9 cellular contexts compared by ENCODE assay signal in the genomic region with DNA sequence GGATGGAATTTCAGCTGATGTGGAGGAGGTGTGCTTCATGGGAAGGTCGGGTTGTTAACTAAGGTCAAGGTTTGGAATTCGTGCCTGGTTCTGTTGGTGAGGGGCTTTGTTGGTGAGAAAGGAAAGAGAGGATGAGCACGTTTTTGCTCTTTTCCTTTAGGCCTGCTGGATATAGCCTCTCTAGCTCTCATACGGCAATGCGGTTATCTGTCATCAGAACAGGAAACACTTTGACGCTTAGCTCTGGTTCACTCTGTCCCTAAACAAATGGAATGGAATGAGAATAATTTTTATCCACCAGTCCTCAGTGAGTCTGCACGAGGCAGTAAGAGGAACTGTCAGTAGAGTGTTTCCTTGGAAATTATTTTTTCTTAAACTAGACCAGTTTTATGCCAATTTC.
DNase-seq lines count a peak whose midpoint lies in the region; ATAC-seq and TF ChIP-seq lines count a peak whose summit lies in the region.
"Had no signal": no experiment of that assay in that cellular context is flagged by ENCODE, and none has a peak within 500 bp of the region (broad histone marks: within the 10 kb centered on the region; RNA-seq: fewer than 3 reads in every experiment).

No MANE protein-coding gene starts in this region.

- no peak overlapping the region for H4K8ac ChIP-seq in H9 (replicated peaks; ENCODE audit: insufficient read length, low read depth, low read length)

- H3K4ac ChIP-seq in H9 (ENCODE audit: low read depth, low read length), result no peak overlapping the region

- no peaks in the 10 kb centered on the region for H3K23me2 ChIP-seq in H9 (ENCODE audit: insufficient read length, low read depth, low read length, poor library complexity, severe bottlenecking)

- DNase-seq in Kasumi-1 (lab: John Stamatoyannopoulos, UW) (peak; percentile 97), dermis blood vessel endothelial cell (peak; percentile 78), lower lobe of right lung (no peak), transverse colon (no peak), H9 (no peak), GM13977 (ENCODE audit: low spot score) (no peak)
- DNase-seq in stimulated activated CD4-positive, alpha-beta T cell treated with anti-CD3 and anti-CD28 coated beads, Interleukin-12 subunit alpha, Interleukin-12 subunit beta, amount 100 ng/mL, for 4 hours, result no peak
- DNase-seq: NCI-H2081 treated with DMSO at 0.1 percent for 48 hours, T-helper 2 cell had no signal

- H3K4me2 ChIP-seq in H9 (ENCODE audit: insufficient read depth, insufficient read length, low read length), result no peak overlapping the region

- no peak overlapping the region for H4K91ac ChIP-seq in H9 (ENCODE audit: insufficient read length, low read depth, low read length)

- peak overlapping the region in 1 of 3 experiments; percentile 41; a peak in 2 of 7 replicates for H3K27ac Mint-ChIP-seq in H9

- in situ Hi-C loops in transverse colon (cut with MboI; ENCODE audit: low pct_ligation_motif_present in 1 of 4, low pct_unique_long_range_greater_than_20kb in 1 of 4, low sequenced_read_pairs in 3 of 4) (no loop called here), GM13977 (cut with MboI; ENCODE audit: low pct_unique_long_range_greater_than_20kb, low sequenced_read_pairs, unreplicated experiment) (no loop called here)

- WGBS in transverse colon (ENCODE audit: low coverage in 1 of 2), 2 donors, result 49 to 89% methylated on average over 3 to 7 of the region's 7 CpGs
- no CpG with 5 or more reads among the region's 7 CpGs for WGBS in H9 (ENCODE audit: extremely low coverage, insufficient read length, low lambda C conversion rate)

- no peak overlapping the region for H3K9ac ChIP-seq in H9 (ENCODE audit: extremely low read depth, insufficient read length, low read length)

- H3K36me3 Mint-ChIP-seq in H9 (ENCODE audit: insufficient read depth in 1 of 3, low read depth in 3 of 3), result peaks cover 0 to 1% (median 0%) of the 10 kb centered on the region in 3 experiments; a peak in 1 of 7 replicates

- peak; percentile 79 to 81 for ATAC-seq in lower lobe of right lung

- H3K4me1 ChIP-seq in lower lobe of right lung (peaks cover 21% of the 10 kb centered on the region), transverse colon (peaks cover 21 to 67% (median 29%) of the 10 kb centered on the region in 4 donors), H9 (ENCODE audit: insufficient read depth, low read length) (peaks cover 15% of the 10 kb centered on the region; the same call in 1 of the 2 replicates)

- no peaks in the 10 kb centered on the region for H3K36me3 ChIP-seq in lower lobe of right lung
- no peaks in the 10 kb centered on the region for H3K36me3 ChIP-seq in transverse colon

- no peak overlapping the region for H3K23ac ChIP-seq in H9 (ENCODE audit: insufficient read length, low read depth, low read length)

- no peak overlapping the region for H3T11ph ChIP-seq in H9 (ENCODE audit: low read length)

- H2BK20ac ChIP-seq in H9 (ENCODE audit: low read depth, low read length, poor library complexity, severe bottlenecking), result no peak overlapping the region

- no peak overlapping the region for H2BK12ac ChIP-seq in H9 (ENCODE audit: insufficient read length, low read depth, low read length)

- H3K9me3 ChIP-seq in lower lobe of right lung (no peaks in the 10 kb centered on the region), transverse colon (no peaks in the 10 kb centered on the region), H9 (ENCODE audit: control insufficient read depth, low read depth, low read length) (no peaks in the 10 kb centered on the region)

- H3K79me1 ChIP-seq in H9 (ENCODE audit: insufficient read depth, low read depth, low read length, poor library complexity, severe bottlenecking), result no peaks in the 10 kb centered on the region

- peaks cover 31 to 36% of the 10 kb centered on the region in 2 experiments for H3K4me1 Mint-ChIP-seq in H9

- H3K4me3 Mint-ChIP-seq in H9, result no peak overlapping the region

- no peak overlapping the region for H3K18ac ChIP-seq in H9 (ENCODE audit: insufficient read length, low read depth, low read length)

- no peak overlapping the region for H2AK5ac ChIP-seq in H9 (ENCODE audit: insufficient read length, low read length)

- H2BK120ac ChIP-seq in H9 (ENCODE audit: low read depth, low read length, poor library complexity, severe bottlenecking), result no peak overlapping the region

- no peak overlapping the region for H2BK15ac ChIP-seq in H9 (ENCODE audit: low read depth, low read length)

- TF ChIP-seq CTCF in lower lobe of right lung (IDR thresholded peaks at IDR 0.05) (no peak), transverse colon (IDR thresholded peaks at IDR 0.05) (no peak), H9 (conservative IDR thresholded peaks at IDR 0.05) (no peak), GM13977 (IDR thresholded peaks at IDR 0.05; ENCODE audit: extremely low read depth, insufficient read depth, missing control alignments) (no peak)

- intact Hi-C loops in lower lobe of right lung (cut with DNase I), result no loop called here
- intact Hi-C loops in transverse colon (cut with DNase I; ENCODE audit: low total_unique reads), result no loop called here

- TF ChIP-seq POLR2A in transverse colon (IDR thresholded peaks at IDR 0.05), result no peak

- H3K27me3 ChIP-seq in lower lobe of right lung (ENCODE audit: low read depth) (no peaks in the 10 kb centered on the region), transverse colon (no peaks in the 10 kb centered on the region), H9 (ENCODE audit: insufficient read depth, low read length) (no peaks in the 10 kb centered on the region)

- no peak overlapping the region for H4K5ac ChIP-seq in H9 (ENCODE audit: insufficient read length, low read depth, low read length)

- H3K27ac ChIP-seq in lower lobe of right lung (peak overlapping the region; percentile 34), transverse colon (peak overlapping the region; percentile 74 to 78 (median 74)), H9 (ENCODE audit: insufficient read length, low read depth, low read length) (no peak overlapping the region)

- no peak overlapping the region for H2BK5ac ChIP-seq in H9 (ENCODE audit: insufficient read length, low read length)

- TF ChIP-seq EP300 in transverse colon (IDR thresholded peaks at IDR 0.05; ENCODE audit: low read depth), result peak; percentile 4

- H3K4me3 ChIP-seq in lower lobe of right lung, result no peak overlapping the region
- H3K4me3 ChIP-seq in transverse colon, result no peak overlapping the region

- H3K9me3 Mint-ChIP-seq in H9, result no peaks in the 10 kb centered on the region

- H3K56ac ChIP-seq in H9 (ENCODE audit: insufficient read length, low read depth, low read length), result no peak overlapping the region

- H2AFZ ChIP-seq in H9 (ENCODE audit: low read length), result no peak overlapping the region

- no peak overlapping the region for H3K14ac ChIP-seq in H9 (ENCODE audit: insufficient read depth, low read length)

- no peaks in the 10 kb centered on the region; the same call in 1 of the 2 replicates for H3K79me2 ChIP-seq in H9 (ENCODE audit: insufficient read depth, low read length)

- H3K27me3 Mint-ChIP-seq in H9 (ENCODE audit: low read depth), result no peaks in the 10 kb centered on the region

- H4K20me1 ChIP-seq in H9 (ENCODE audit: control insufficient read depth, insufficient read depth, insufficient read length), result no peaks in the 10 kb centered on the region

Comparison
In these comparisons a context has a peak if more than half of its experiments do, and no peak if none do; other contexts are left out.
1. DNase-seq: peak in Kasumi-1 (2 of 2) and dermis blood vessel endothelial cell (single experiment); none in lower lobe of right lung (single experiment), transverse colon (single experiment), stimulated activated CD4-positive, alpha-beta T cell treated with anti-CD3 and anti-CD28 coated beads, Interleukin-12 subunit alpha, Interleukin-12 subunit beta, amount 100 ng/mL, for 4 hours (single experiment), H9 (single experiment) and GM13977 (single experiment).